In the genomic region with DNA sequence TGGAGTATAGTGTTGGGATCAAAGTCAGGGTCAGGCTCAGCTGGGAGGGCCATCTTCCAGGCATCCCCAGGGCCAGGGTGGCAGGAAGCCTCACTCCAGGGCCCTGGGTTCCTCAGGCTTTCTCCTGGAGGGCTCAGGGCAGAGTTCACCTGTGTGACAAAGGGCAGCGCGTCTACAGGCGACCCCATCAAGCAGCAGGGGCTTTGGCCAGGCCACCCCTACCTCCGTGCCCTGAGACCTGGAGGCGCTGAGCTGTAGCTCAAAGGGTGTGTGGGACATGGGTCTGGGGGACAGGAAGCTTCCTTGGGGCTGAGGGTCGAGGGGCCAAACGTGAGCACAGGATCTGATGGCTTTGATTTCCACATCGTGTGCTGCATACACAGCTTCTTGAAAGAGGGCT, we compare ENCODE assay signal across 19 cellular contexts. TPM values are rescaled to one million over a fixed set of nuclear protein-coding genes. Genes with fewer than 3 reads are reported as not detected.
DNase-seq lines count a peak whose midpoint lies in the region; ATAC-seq and TF ChIP-seq lines count a peak whose summit lies in the region.
"Had no signal": no experiment of that assay in that cellular context is flagged by ENCODE, and none has a peak within 500 bp of the region (broad histone marks: within the 10 kb centered on the region; RNA-seq: fewer than 3 reads in every experiment).

No MANE protein-coding gene starts in this region.

- no peak for DNase-seq in activated naive CD4-positive, alpha-beta T cell (lab: John Stamatoyannopoulos, UW)
- DNase-seq in T-cell (no peak), immature natural killer cell (no peak), dedifferentiated amniotic fluid mesenchymal stem cell (ENCODE audit: extremely low spot score) (no peak), GM03348 (ENCODE audit: low spot score) (no peak), lower leg skin (ENCODE audit: low spot score in 2 of 2) (no peak)
- no peak for DNase-seq in stimulated activated effector memory CD8-positive, alpha-beta T cell treated with anti-CD3 and anti-CD28 coated beads, Interleukin-12 subunit alpha, Interleukin-12 subunit beta, amount 100 ng/mL, for 72 hours (ENCODE audit: low spot score in 2 of 2)
- DNase-seq: activated CD4-positive, alpha-beta T cell treated with anti-CD3 and anti-CD28 coated beads, Interleukin-2, amount 50 U/mL, for 48 hours; activated effector memory CD4-positive, alpha-beta T cell treated with Interleukin-2 at 50 U/mL for 16 hours; AML-193; COR-L47; NCI-H146; NCI-H2171; NCI-H510A; occipital lobe; OCI-M1 had no signal

- peak overlapping the region; percentile 49 for H3K4me3 Mint-ChIP-seq in activated naive CD4-positive, alpha-beta T cell treated with anti-CD3 and anti-CD28 coated beads, Interleukin-2, amount 50 U/mL, for 24 hours
- H3K4me3 Mint-ChIP-seq in T-cell, result peak overlapping the region; percentile 17 to 65 (median 62)
- peak overlapping the region; percentile 23 to 77 (median 61) for H3K4me3 Mint-ChIP-seq in immature natural killer cell
- peak overlapping the region; percentile 10 for H3K4me3 Mint-ChIP-seq in stimulated activated effector memory CD8-positive, alpha-beta T cell treated with anti-CD3 and anti-CD28 coated beads, Interleukin-12 subunit alpha, Interleukin-12 subunit beta, amount 100 ng/mL, for 72 hours

- 81 to 89% methylated on average over 8 of the region's 8 CpGs for WGBS in lower leg skin, 2 donors

- peaks cover 7% of the 10 kb centered on the region for H3K27me3 Mint-ChIP-seq in activated naive CD4-positive, alpha-beta T cell treated with anti-CD3 and anti-CD28 coated beads, Interleukin-2, amount 50 U/mL, for 24 hours
- H3K27me3 Mint-ChIP-seq in T-cell, result peaks cover 13 to 15% of the 10 kb centered on the region in 2 donors
- H3K27me3 Mint-ChIP-seq in immature natural killer cell (ENCODE audit: low read depth in 3 of 3), result peaks cover 0 to 10% (median 6%) of the 10 kb centered on the region in 3 donors

- POLR2A ChIA-PET in T-cell (lab: Charles Lee), result no interaction called here

- ATAC-seq in T-cell (replicated peaks in 1 of 4), result no peak
- ATAC-seq in stimulated activated effector memory CD8-positive, alpha-beta T cell treated with anti-CD3 and anti-CD28 coated beads, Interleukin-12 subunit alpha, Interleukin-12 subunit beta, amount 100 ng/mL, for 72 hours, result no peak
- ATAC-seq: A549, SK-N-SH treated with all-trans-retinoic acid at 6 μM for 48 hours had no signal

- CTCF ChIA-PET in T-cell (lab: Charles Lee), result interaction anchor here (0.6 kb wide), 2 partner anchors 70 to 184 kb away, joined by 3 to 6 read pairs; no protein-coding TSS in a partner anchor

- TF ChIP-seq POLR2A in lower leg skin (IDR thresholded peaks at IDR 0.05), result no peak

- TF ChIP-seq CTCF in lower leg skin (IDR thresholded peaks at IDR 0.05), result no peak

- no peak overlapping the region for H3K27ac Mint-ChIP-seq in activated naive CD4-positive, alpha-beta T cell treated with anti-CD3 and anti-CD28 coated beads, Interleukin-2, amount 50 U/mL, for 24 hours
- no peak overlapping the region for H3K27ac Mint-ChIP-seq in T-cell
- H3K27ac Mint-ChIP-seq in immature natural killer cell, result peak overlapping the region in 4 of 6 donors; percentile 52 to 88 (median 62)
- no peak overlapping the region for H3K27ac Mint-ChIP-seq in stimulated activated effector memory CD8-positive, alpha-beta T cell treated with anti-CD3 and anti-CD28 coated beads, Interleukin-12 subunit alpha, Interleukin-12 subunit beta, amount 100 ng/mL, for 72 hours

- no peaks in the 10 kb centered on the region for H3K9me3 Mint-ChIP-seq in activated naive CD4-positive, alpha-beta T cell treated with anti-CD3 and anti-CD28 coated beads, Interleukin-2, amount 50 U/mL, for 24 hours
- H3K9me3 Mint-ChIP-seq in T-cell (no peaks in the 10 kb centered on the region), immature natural killer cell (no peaks in the 10 kb centered on the region)
- no peaks in the 10 kb centered on the region for H3K9me3 Mint-ChIP-seq in stimulated activated effector memory CD8-positive, alpha-beta T cell treated with anti-CD3 and anti-CD28 coated beads, Interleukin-12 subunit alpha, Interleukin-12 subunit beta, amount 100 ng/mL, for 72 hours

- no peaks in the 10 kb centered on the region for H3K36me3 Mint-ChIP-seq in activated naive CD4-positive, alpha-beta T cell treated with anti-CD3 and anti-CD28 coated beads, Interleukin-2, amount 50 U/mL, for 24 hours
- H3K36me3 Mint-ChIP-seq in T-cell (no peaks in the 10 kb centered on the region), immature natural killer cell (no peaks in the 10 kb centered on the region)
- H3K36me3 Mint-ChIP-seq in stimulated activated effector memory CD8-positive, alpha-beta T cell treated with anti-CD3 and anti-CD28 coated beads, Interleukin-12 subunit alpha, Interleukin-12 subunit beta, amount 100 ng/mL, for 72 hours, result no peaks in the 10 kb centered on the region

- no peak overlapping the region for H3K4me3 ChIP-seq in lower leg skin (ENCODE audit: low read depth, poor library complexity, severe bottlenecking)
- H3K4me3 ChIP-seq: A549 had no signal

- H3K4me1 Mint-ChIP-seq in activated naive CD4-positive, alpha-beta T cell treated with anti-CD3 and anti-CD28 coated beads, Interleukin-2, amount 50 U/mL, for 24 hours, result peaks cover 6% of the 10 kb centered on the region
- H3K4me1 Mint-ChIP-seq in T-cell (peaks cover 6 to 16% (median 15%) of the 10 kb centered on the region in 3 donors), immature natural killer cell (peaks cover 7 to 10% of the 10 kb centered on the region in 2 donors)
- H3K4me1 Mint-ChIP-seq in stimulated activated effector memory CD8-positive, alpha-beta T cell treated with anti-CD3 and anti-CD28 coated beads, Interleukin-12 subunit alpha, Interleukin-12 subunit beta, amount 100 ng/mL, for 72 hours, result peaks cover 32% of the 10 kb centered on the region

- intact Hi-C loops in lower leg skin (cut with DNase I; ENCODE audit: low total_unique reads), result no loop called here

RNA-seq across cellular contexts. Expression of gene SPTBN5, which starts 12.8 kb away (rescaled TPM):
- total RNA-seq in T-cell, result 1 to 10 TPM; 1.0 to 4.0 (median 2.2) TPM
- under 1 TPM in 1 of 3 donors, not detected in 2; 0.06 TPM for polyA plus RNA-seq in immature natural killer cell
- 1 to 10 TPM; 1.3 to 3.3 (median 2.0) TPM for total RNA-seq in lower leg skin

RNA-seq across cellular contexts. Expression of gene PLA2G4B, which starts 42.4 kb away (rescaled TPM):
- 10 to 100 TPM; 32.0 to 55.8 (median 44.9) TPM for total RNA-seq in T-cell
- polyA plus RNA-seq in immature natural killer cell, result 1 to 10 TPM in 2 of 3 donors, not detected in 1; 1.1 to 2.7 TPM
- 10 to 100 TPM; 62.0 to 90.3 (median 86.5) TPM for total RNA-seq in lower leg skin

RNA-seq across cellular contexts. Expression of gene JMJD7, which starts 53.2 kb away (rescaled TPM):
- total RNA-seq in T-cell (10 to 100 TPM; 35.8 to 72.7 (median 45.3) TPM), lower leg skin (10 to 100 TPM; 40.7 to 61.6 (median 47.1) TPM)
- 10 to 100 TPM; 20.6 to 57.4 (median 23.6) TPM for polyA plus RNA-seq in immature natural killer cell

Comparison
In these comparisons a context has a peak if more than half of its experiments do, and no peak if none do; other contexts are left out.
1. H3K27ac Mint-ChIP-seq: peak in immature natural killer cell (4 of 6); none in activated naive CD4-positive, alpha-beta T cell treated with anti-CD3 and anti-CD28 coated beads, Interleukin-2, amount 50 U/mL, for 24 hours (single experiment), T-cell (0 of 2) and stimulated activated effector memory CD8-positive, alpha-beta T cell treated with anti-CD3 and anti-CD28 coated beads, Interleukin-12 subunit alpha, Interleukin-12 subunit beta, amount 100 ng/mL, for 72 hours (single experiment).
2. H3K4me3 Mint-ChIP-seq: peak in every context shown above with its lines; median percentile 62 in T-cell; 61 in immature natural killer cell; 49 in activated naive CD4-positive, alpha-beta T cell treated with anti-CD3 and anti-CD28 coated beads, Interleukin-2, amount 50 U/mL, for 24 hours; 10 in stimulated activated effector memory CD8-positive, alpha-beta T cell treated with anti-CD3 and anti-CD28 coated beads, Interleukin-12 subunit alpha, Interleukin-12 subunit beta, amount 100 ng/mL, for 72 hours.